Comparison of ENCODE assay signal across 10 cellular contexts in the genomic region with DNA sequence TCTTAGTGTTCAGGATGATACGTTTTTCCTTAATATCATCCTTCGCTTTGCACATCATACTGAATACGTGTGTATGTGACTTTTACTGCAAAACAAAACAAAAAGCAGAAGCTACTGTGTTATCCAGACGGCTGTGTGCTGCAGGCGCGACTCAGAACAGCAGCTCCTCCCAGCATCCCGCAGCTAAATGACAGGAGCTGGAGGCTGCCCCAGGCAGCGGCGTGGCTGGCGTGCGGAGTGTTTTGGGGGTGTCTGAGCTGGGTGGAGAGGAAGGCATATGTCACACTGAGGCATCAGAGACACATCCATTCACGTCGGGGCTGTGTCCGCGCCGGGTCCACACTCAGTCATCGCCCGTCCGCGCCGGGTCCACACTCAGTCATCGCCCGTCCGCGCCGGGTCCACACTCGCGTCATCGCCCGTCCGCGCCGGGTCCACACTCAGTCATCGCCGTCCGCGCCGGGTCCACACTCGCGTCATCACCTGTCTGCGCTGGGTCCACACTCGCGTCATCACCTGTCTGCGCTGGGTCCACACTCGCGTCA.
"Had no signal": no experiment of that assay in that cellular context is flagged by ENCODE, and none has a peak within 500 bp of the region (broad histone marks: within the 10 kb centered on the region; RNA-seq: fewer than 3 reads in every experiment).

No MANE protein-coding gene starts in this region.

- H3K4me1 Mint-ChIP-seq: activated naive CD4-positive, alpha-beta T cell treated with anti-CD3 and anti-CD28 coated beads, Interleukin-2, amount 10 ng/mL, durations not matched to agents 7 days and 5 days; endodermal cell had no signal

- H3K27ac ChIP-seq: prostate gland, right lobe of liver had no signal

- H3K4me3 Mint-ChIP-seq: activated naive CD4-positive, alpha-beta T cell treated with anti-CD3 and anti-CD28 coated beads, Interleukin-2, amount 10 ng/mL, durations not matched to agents 7 days and 5 days; endodermal cell; naive thymus-derived CD8-positive, alpha-beta T cell had no signal

- H3K4me3 ChIP-seq: left lung, prostate gland, right lobe of liver had no signal

- DNase-seq: activated CD4-positive, alpha-beta T cell treated with anti-CD3 and anti-CD28 coated beads, Interleukin-2, amount 50 U/mL, for 4 hours; activated CD4-positive, CD25-positive, alpha-beta regulatory T cell treated with anti-CD3 and anti-CD28 coated beads, Interleukin-2, amount 50 U/mL, for 72 hours; activated naive CD4-positive, alpha-beta T cell treated with anti-CD3 and anti-CD28 coated beads, Interleukin-2, amount 10 ng/mL, durations not matched to agents 7 days and 5 days; activated T-cell treated with anti-CD3 and anti-CD28 coated beads, Interleukin-2, amount 50 U/mL, for 1 hour; endodermal cell; islet precursor cell; naive thymus-derived CD8-positive, alpha-beta T cell; right lobe of liver had no signal

- H3K27me3 ChIP-seq: left lung, right lobe of liver had no signal

- H3K36me3 ChIP-seq: prostate gland, right lobe of liver had no signal

- H3K4me1 ChIP-seq: prostate gland, right lobe of liver had no signal

- H3K27ac Mint-ChIP-seq: activated naive CD4-positive, alpha-beta T cell treated with anti-CD3 and anti-CD28 coated beads, Interleukin-2, amount 10 ng/mL, durations not matched to agents 7 days and 5 days; endodermal cell had no signal

- ATAC-seq: naive thymus-derived CD8-positive, alpha-beta T cell had no signal

- H3K9me3 Mint-ChIP-seq: endodermal cell; naive thymus-derived CD8-positive, alpha-beta T cell had no signal

- H3K27me3 Mint-ChIP-seq: activated naive CD4-positive, alpha-beta T cell treated with anti-CD3 and anti-CD28 coated beads, Interleukin-2, amount 10 ng/mL, durations not matched to agents 7 days and 5 days; naive thymus-derived CD8-positive, alpha-beta T cell had no signal

- H3K9me3 ChIP-seq: left lung, prostate gland, right lobe of liver had no signal
